ENCODE assay signal across 16 cellular contexts in the genomic region with DNA sequence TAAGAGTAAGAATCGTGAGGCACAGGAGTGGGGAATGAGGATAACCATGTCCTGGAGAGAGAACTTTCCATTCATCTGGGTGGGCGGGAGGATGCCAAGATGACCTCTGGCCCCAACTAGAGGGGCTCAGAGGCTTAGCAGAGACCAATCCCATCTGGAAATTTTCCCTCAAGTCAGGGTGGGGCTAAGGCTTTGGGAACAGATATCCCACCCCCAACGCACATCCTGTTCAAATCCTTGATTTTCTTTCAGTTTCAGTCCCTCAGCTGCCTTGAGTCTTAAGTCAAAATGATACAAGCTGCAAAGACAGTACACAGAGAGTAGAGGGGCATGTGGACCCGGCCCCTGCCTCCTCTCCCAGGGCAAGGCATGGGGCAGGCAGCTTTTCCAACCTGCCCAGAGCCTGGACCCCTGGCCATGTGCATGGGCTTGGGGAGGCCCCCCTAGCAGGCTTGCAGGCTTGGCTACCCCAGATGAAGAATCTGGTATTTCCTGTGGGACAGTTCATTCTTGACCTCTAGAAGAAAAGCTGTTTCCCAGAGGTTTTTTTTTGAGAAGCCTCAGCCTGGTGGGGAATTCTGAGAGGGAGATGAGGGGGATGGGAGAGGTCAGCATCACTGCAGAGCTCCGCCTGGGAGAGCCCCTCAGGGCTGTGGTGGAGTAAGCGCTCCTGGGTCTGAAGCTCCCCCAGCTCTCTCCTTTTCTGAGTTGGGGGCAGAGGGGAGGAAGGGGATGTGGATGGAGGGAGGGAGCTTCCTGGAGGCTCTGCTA.
A peak's percentile ranks its signal among the peaks of the same experiment; 100 is the strongest.
DNase-seq lines count a peak whose midpoint lies in the region; ATAC-seq, FAIRE-seq and TF ChIP-seq lines count a peak whose summit lies in the region.
"Had no signal": no experiment of that assay in that cellular context is flagged by ENCODE, and none has a peak within 500 bp of the region (broad histone marks: within the 10 kb centered on the region; RNA-seq: fewer than 3 reads in every experiment).

No MANE protein-coding gene starts in this region.

- no peaks in the 10 kb centered on the region for H3K9me3 ChIP-seq in liver (ENCODE audit: control insufficient read depth in 4 of 4, low read length in 3 of 4)
- H3K9me3 ChIP-seq in HepG2 (ENCODE audit: low read length): no peaks in the 10 kb centered on the region
- no peaks in the 10 kb centered on the region for H3K9me3 ChIP-seq in right cardiac atrium (ENCODE audit: control insufficient read depth, low read length)
- H3K9me3 ChIP-seq in A673 (ENCODE audit: low read depth, low read length, poor library complexity, severe bottlenecking): no peaks in the 10 kb centered on the region

- no peak overlapping the region for H3K9ac ChIP-seq in liver (ENCODE audit: low read depth in 1 of 2, low read length in 2 of 2)
- H3K9ac ChIP-seq in HepG2 (ENCODE audit: insufficient read depth, low read depth, low read length): no peak overlapping the region
- peak overlapping the region; percentile 25 for H3K9ac ChIP-seq in rectal smooth muscle tissue (ENCODE audit: low read length)

- H3K4me3 ChIP-seq in liver (ENCODE audit: low read depth in 1 of 3, low read length in 3 of 3) (no peak overlapping the region), HepG2 (replicated peaks in 1 of 3; ENCODE audit: insufficient read depth in 1 of 3, low read depth in 2 of 3, low read length in 3 of 3) (no peak overlapping the region), right cardiac atrium (ENCODE audit: low read length) (no peak overlapping the region), rectal smooth muscle tissue (ENCODE audit: low read length) (peak overlapping the region; percentile 34), A673 (ENCODE audit: low read depth, low read length, poor library complexity, severe bottlenecking) (no peak overlapping the region)
- H3K4me3 ChIP-seq: K562 had no signal

- H3K79me2 ChIP-seq in HepG2 (ENCODE audit: insufficient read depth, low read length): no peaks in the 10 kb centered on the region

- TF ChIP-seq RAD21 in liver (IDR thresholded peaks at IDR 0.05) (no peak), HepG2 (CRISPR knock-in tag; IDR thresholded peaks at IDR 0.05) (no peak)

- H3K27me3 ChIP-seq in liver (ENCODE audit: control insufficient read depth in 4 of 4, insufficient read depth in 4 of 4, low read length in 3 of 4) (no peaks in the 10 kb centered on the region), HepG2 (ENCODE audit: control insufficient read depth in 1 of 2, insufficient read depth in 2 of 2, low read length in 2 of 2) (no peaks in the 10 kb centered on the region), right cardiac atrium (ENCODE audit: control insufficient read depth, insufficient read depth) (no peaks in the 10 kb centered on the region), rectal smooth muscle tissue (ENCODE audit: control insufficient read depth, insufficient read depth, low read length) (no peaks in the 10 kb centered on the region), A673 (replicated peaks; ENCODE audit: insufficient read depth, low read depth, low read length, poor library complexity) (no peaks in the 10 kb centered on the region)

- H3K27ac ChIP-seq in liver (ENCODE audit: low read depth in 1 of 2, low read length in 2 of 2): peak overlapping the region; percentile 52 to 55
- no peak overlapping the region for H3K27ac ChIP-seq in HepG2 (ENCODE audit: extremely low read length, insufficient read depth, low read length)
- peak overlapping the region; percentile 54 for H3K27ac ChIP-seq in right cardiac atrium (ENCODE audit: low read length)
- peak overlapping the region; percentile 69 for H3K27ac ChIP-seq in rectal smooth muscle tissue (ENCODE audit: low read depth, low read length)
- no peak overlapping the region for H3K27ac ChIP-seq in A673 (ENCODE audit: low read depth, low read length, poor library complexity, severe bottlenecking)

- DNase-seq in HepG2 (ENCODE audit: low spot score) (no peak), right cardiac atrium (no peak), A673 (ENCODE audit: low spot score) (no peak), erythroblast (lab: John Stamatoyannopoulos, UW) (no peak)
- DNase-seq in stimulated activated naive CD8-positive, alpha-beta T cell treated with anti-CD3 and anti-CD28 coated beads, Interleukin-15, Interleukin-2, amounts not matched to agents 100 U/mL and 50 U/mL, for 24 hours: no peak
- DNase-seq: activated CD4-positive, alpha-beta T cell treated with anti-CD3 and anti-CD28 coated beads for 1 hour; activated T-cell treated with anti-CD3 and anti-CD28 coated beads, Interleukin-2, amount 50 U/mL, for 72 hours; DMS153; NCI-H187 had no signal

- TF ChIP-seq EP300 in HepG2 (IDR thresholded peaks at IDR 0.05; ENCODE audit: low read depth in 2 of 2, low read length in 2 of 2): no peak
- no peak for TF ChIP-seq EP300 in HepG2 (CRISPR knock-in tag; IDR thresholded peaks at IDR 0.05; ENCODE audit: borderline replicate concordance)

- 78% methylated on average over 6 of the region's 6 CpGs for WGBS in liver
- WGBS in HepG2 (ENCODE audit: low lambda C conversion rate): 96% methylated on average over 6 of the region's 6 CpGs
- WGBS in right cardiac atrium: 59% methylated on average over 6 of the region's 6 CpGs

- intact Hi-C loops in HepG2 (cut with micrococcal nuclease; ENCODE audit: unreplicated experiment): loop anchor here (2.0 kb wide), 1 partner anchor 42 kb away; no protein-coding TSS in a partner anchor
- intact Hi-C loops in right cardiac atrium (cut with DNase I): no loop called here
- intact Hi-C loops in A673 (cut with micrococcal nuclease; ENCODE audit: unreplicated experiment): no loop called here

- H3K36me3 ChIP-seq in liver (ENCODE audit: control insufficient read depth in 4 of 4, insufficient read depth in 3 of 4, low read depth in 1 of 4, low read length in 3 of 4) (peaks cover 4 to 50% (median 23%) of the 10 kb centered on the region in 4 donors), HepG2 (replicated peaks in 1 of 2; ENCODE audit: control insufficient read depth in 1 of 2, insufficient read depth in 2 of 2, low read length in 2 of 2) (peaks cover 6 to 26% of the 10 kb centered on the region in 2 experiments; a peak in 4 of 5 replicates), rectal smooth muscle tissue (ENCODE audit: control insufficient read depth, insufficient read depth, low read length) (peaks cover 17% of the 10 kb centered on the region), A673 (ENCODE audit: insufficient read depth, low read length, poor library complexity, severe bottlenecking) (no peaks in the 10 kb centered on the region)

- no peak overlapping the region for H3K4me2 ChIP-seq in HepG2 (ENCODE audit: low read depth, low read length)

- no peaks in the 10 kb centered on the region for H4K20me1 ChIP-seq in HepG2 (ENCODE audit: insufficient read depth, low read length)

- CTCF ChIA-PET in HepG2 (lab: Yijun Ruan, JAX; ENCODE audit: low intra/inter-chr PET ratio, low total read pairs) (no interaction called here), A673 (lab: Charles Lee) (interaction anchor here (1.5 kb wide), 1 partner anchor 29 kb away, joined by 4 read pairs; no protein-coding TSS in a partner anchor)

- ATAC-seq in HepG2 (no peak), right cardiac atrium (peak in 1 of 2 donors; percentile 46), GM19351 (IDR thresholded peaks at IDR 0.05; ENCODE audit: unreplicated experiment) (no peak)
- ATAC-seq in stimulated activated naive CD8-positive, alpha-beta T cell treated with anti-CD3 and anti-CD28 coated beads, Interleukin-15, Interleukin-2, amounts not matched to agents 100 U/mL and 50 U/mL, for 24 hours: no peak
- ATAC-seq: activated T-cell treated with anti-CD3 and anti-CD28 coated beads, Interleukin-2, amount 50 U/mL, for 72 hours; esophagus mucosa; K562 had no signal

- in situ Hi-C loops in HepG2 (cut with HindIII; ENCODE audit: extremely low pct_ligation_motif_present, low pct_unique_long_range_greater_than_20kb): loop anchor here (5.0 kb wide), 1 partner anchor 37 kb away; no protein-coding TSS in a partner anchor

- BruUV-seq in HepG2 (replicated peaks; lab: Mats Ljungman, UMichigan) (no TSS peak), A673 (replicated peaks; lab: Mats Ljungman, UMichigan) (no TSS peak)

- TF ChIP-seq POLR2A in HepG2 (IDR thresholded peaks at IDR 0.05; ENCODE audit: insufficient read depth in 1 of 2, low read depth in 2 of 2, low read length in 2 of 2): no peak
- TF ChIP-seq POLR2A in erythroblast (IDR thresholded peaks at IDR 0.05; ENCODE audit: low read length): no peak

- no peak for FAIRE-seq in HepG2 (lab: Jason Lieb, UNC)
- FAIRE-seq: GM12891, islet of Langerhans, K562 had no signal

- H3K4me1 ChIP-seq in liver (ENCODE audit: control insufficient read depth in 4 of 4, insufficient read depth in 4 of 4, low read length in 3 of 4) (peaks cover 0 to 6% (median 2%) of the 10 kb centered on the region in 4 donors), HepG2 (ENCODE audit: insufficient read depth, low read length) (peaks cover 38% of the 10 kb centered on the region), right cardiac atrium (ENCODE audit: control insufficient read depth, insufficient read depth, low read length) (peaks cover 19% of the 10 kb centered on the region), rectal smooth muscle tissue (ENCODE audit: control insufficient read depth, insufficient read depth, low read length) (peaks cover 57% of the 10 kb centered on the region), A673 (ENCODE audit: insufficient read depth, low read length, poor library complexity, severe bottlenecking) (no peaks in the 10 kb centered on the region)

- POLR2A ChIA-PET in HepG2 (lab: Yijun Ruan, JAX): no interaction called here
- POLR2A ChIA-PET in A673 (lab: Charles Lee; ENCODE audit: low non-redundant PET): no interaction called here

- no peak for TF ChIP-seq CTCF in liver (IDR thresholded peaks at IDR 0.05; ENCODE audit: low read depth, low read length, missing input control)
- TF ChIP-seq CTCF in HepG2 (CRISPR knock-in tag; IDR thresholded peaks at IDR 0.05): no peak
- no peak for TF ChIP-seq CTCF in A673 (conservative IDR thresholded peaks at IDR 0.05; ENCODE audit: low read depth, low read length)

- no peak overlapping the region for H2AFZ ChIP-seq in HepG2 (ENCODE audit: low read length)

TF ChIP-seq in liver, 16 proteins besides CTCF, POLR2A, EP300 and RAD21 (continues in another document):
- no peak for TF ChIP-seq SP1 (IDR thresholded peaks at IDR 0.05)
- TF ChIP-seq HNF4A (conservative IDR thresholded peaks at IDR 0.05): no peak
- peak in 1 of 2 donors; percentile 5 for TF ChIP-seq RXRA (IDR thresholded peaks at IDR 0.05)
- no peak for TF ChIP-seq HNF4G (IDR thresholded peaks at IDR 0.05)

TF ChIP-seq in HepG2, 621 proteins besides CTCF, POLR2A, EP300 and RAD21 (continues in another document):
- TF ChIP-seq ZNF552 (CRISPR knock-in tag; IDR thresholded peaks at IDR 0.05; ENCODE audit: borderline replicate concordance): no peak
- TF ChIP-seq SIX1 (CRISPR knock-in tag; IDR thresholded peaks at IDR 0.05; ENCODE audit: borderline replicate concordance): no peak
- TF ChIP-seq NCOA2 (CRISPR knock-in tag; IDR thresholded peaks at IDR 0.05): no peak
- no peak for TF ChIP-seq HIVEP1 (CRISPR knock-in tag; IDR thresholded peaks at IDR 0.05)
- no peak for TF ChIP-seq ZNF674 (CRISPR knock-in tag; IDR thresholded peaks at IDR 0.05; ENCODE audit: low read depth)
- TF ChIP-seq SMYD3 (CRISPR knock-in tag; IDR thresholded peaks at IDR 0.05): no peak
- no peak for TF ChIP-seq NCOA5 (CRISPR knock-in tag; IDR thresholded peaks at IDR 0.05)
- no peak for TF ChIP-seq GFI1 (CRISPR knock-in tag; IDR thresholded peaks at IDR 0.05; ENCODE audit: borderline replicate concordance)

Comparison
In these comparisons a context has a peak if more than half of its experiments do, and no peak if none do; other contexts are left out.
1. H3K27ac ChIP-seq: peak in liver (2 of 2), right cardiac atrium (single experiment) and rectal smooth muscle tissue (single experiment); none in HepG2 (single experiment) and A673 (single experiment).